16 cellular contexts compared by ENCODE assay signal in genomic region chr2:75920721-75921551, GRCh38.
DNase-seq lines count a peak whose midpoint lies in the region; ATAC-seq and TF ChIP-seq lines count a peak whose summit lies in the region.
"Had no signal": no experiment of that assay in that cellular context is flagged by ENCODE, and none has a peak within 500 bp of the region (broad histone marks: within the 10 kb centered on the region; RNA-seq: fewer than 3 reads in every experiment).

No MANE protein-coding gene starts in this region.

- H3K4me3 ChIP-seq in stomach: no peak overlapping the region
- H3K4me3 ChIP-seq: right atrium auricular region, upper lobe of right lung had no signal

- intact Hi-C loops in stomach (cut with DNase I; ENCODE audit: low total_unique reads): no loop called here

- H3K27me3 ChIP-seq in stomach: no peaks in the 10 kb centered on the region
- H3K27me3 ChIP-seq: right atrium auricular region, upper lobe of right lung had no signal

- in situ Hi-C loops in SK-MEL-5 (cut with HindIII; ENCODE audit: low pct_unique_long_range_greater_than_20kb, low sequenced_read_pairs): no loop called here

- no peak for TF ChIP-seq CTCF in stomach (IDR thresholded peaks at IDR 0.05)

- peak; percentile 23 for DNase-seq in NCI-H2107 treated with DMSO at 0.1 percent for 48 hours (lab: John Stamatoyannopoulos, UW; ENCODE audit: unreplicated experiment)
- no peak for DNase-seq in NCI-H2107 (lab: John Stamatoyannopoulos, UW)
- DNase-seq in SK-MEL-5 (ENCODE audit: low read depth, low spot score): peak; percentile 47
- DNase-seq in inferior parietal cortex (ENCODE audit: extremely low spot score): peak; percentile 70
- DNase-seq in superior temporal gyrus (ENCODE audit: extremely low spot score): peak; percentile 87
- DNase-seq in stomach: no peak
- DNase-seq in NCI-H187 (lab: John Stamatoyannopoulos, UW): no peak
- DNase-seq: CD8-positive, alpha-beta T cell; glutamatergic neuron; left colon; stimulated activated CD8-positive, alpha-beta memory T cell treated with anti-CD3 and anti-CD28 coated beads, Interleukin-4, amount 100 ng/mL, for 48 hours; T-helper 2 cell; upper lobe of right lung had no signal

- TF ChIP-seq POLR2A in stomach (IDR thresholded peaks at IDR 0.05): no peak

- ATAC-seq in HG02870 (IDR thresholded peaks at IDR 0.05; ENCODE audit: unreplicated experiment): no peak
- ATAC-seq: CD8-positive, alpha-beta T cell; HepG2; left colon; upper lobe of right lung had no signal

- H3K9me3 ChIP-seq in stomach: no peaks in the 10 kb centered on the region
- H3K9me3 ChIP-seq: right atrium auricular region, upper lobe of right lung had no signal

- no peaks in the 10 kb centered on the region for H3K36me3 ChIP-seq in stomach
- H3K36me3 ChIP-seq: right atrium auricular region, upper lobe of right lung had no signal

- H3K4me1 ChIP-seq in stomach: no peaks in the 10 kb centered on the region
- H3K4me1 ChIP-seq: right atrium auricular region, upper lobe of right lung had no signal

- 27 to 39% (median 35%) methylated on average over 9 of the region's 9 CpGs for WGBS in stomach, 5 donors

- H3K27ac ChIP-seq in stomach: no peak overlapping the region
- H3K27ac ChIP-seq: right atrium auricular region, upper lobe of right lung had no signal

- TF ChIP-seq EP300 in stomach (IDR thresholded peaks at IDR 0.05): no peak

Comparison
In these comparisons a context has a peak if more than half of its experiments do, and no peak if none do; other contexts are left out.
1. DNase-seq: peak in NCI-H2107 treated with DMSO at 0.1 percent for 48 hours (single experiment), SK-MEL-5 (single experiment), inferior parietal cortex (single experiment) and superior temporal gyrus (single experiment); none in NCI-H2107 (single experiment), stomach (single experiment) and NCI-H187 (0 of 2).